8 cellular contexts compared by ENCODE assay signal in genomic region chr5:76790632-76791290, GRCh38. TPM values are rescaled to one million over a fixed set of nuclear protein-coding genes. Genes with fewer than 3 reads are reported as not detected.
DNase-seq lines count a peak whose midpoint lies in the region; ATAC-seq and TF ChIP-seq lines count a peak whose summit lies in the region.

No MANE protein-coding gene starts in this region.

- ATAC-seq in HCT116 (peak; percentile 76), GM21737 (IDR thresholded peaks at IDR 0.05; ENCODE audit: unreplicated experiment) (no peak)

- peak; percentile 95 for DNase-seq in HCT116 (ENCODE audit: low read depth, low spot score)
- DNase-seq in esophagus squamous epithelium (lab: John Stamatoyannopoulos, UW) = no peak
- peak; percentile 34 for DNase-seq in retina
- DNase-seq in DMS79 (lab: John Stamatoyannopoulos, UW) = no peak
- DNase-seq in HAP-1 (ENCODE audit: low spot score in 2 of 2) = no peak
- no peak for DNase-seq in iPS-NIHi11 (ENCODE audit: low spot score)

- peak overlapping the region; percentile 70 for H3K27ac Mint-ChIP-seq in T-helper 1 cell treated with Interleukin-12 subunit alpha and Interleukin-12 subunit beta and Interleukin-4 antibody, amounts not matched to agents 30 μg/mL and 1 μg/mL, for 36 hours

- H3K9me3 Mint-ChIP-seq in T-helper 1 cell treated with Interleukin-12 subunit alpha and Interleukin-12 subunit beta and Interleukin-4 antibody, amounts not matched to agents 30 μg/mL and 1 μg/mL, for 36 hours = no peaks in the 10 kb centered on the region

- peaks cover 19% of the 10 kb centered on the region for H3K4me1 Mint-ChIP-seq in T-helper 1 cell treated with Interleukin-12 subunit alpha and Interleukin-12 subunit beta and Interleukin-4 antibody, amounts not matched to agents 30 μg/mL and 1 μg/mL, for 36 hours (ENCODE audit: low read depth)

- H3K36me3 ChIP-seq in HCT116 (ENCODE audit: control insufficient read depth in 1 of 2, insufficient read depth in 2 of 2, low read length in 2 of 2) = no peaks in the 10 kb centered on the region
- no peaks in the 10 kb centered on the region for H3K36me3 ChIP-seq in esophagus squamous epithelium
- H3K36me3 ChIP-seq in HAP-1 (replicated peaks) = no peaks in the 10 kb centered on the region

- H4K20me1 ChIP-seq in HCT116 (ENCODE audit: insufficient read depth) = no peaks in the 10 kb centered on the region

- H3K27ac ChIP-seq in HCT116 (ENCODE audit: low read depth, low read length) = peak overlapping the region; percentile 79
- peak overlapping the region; percentile 35 to 82 (median 76) for H3K27ac ChIP-seq in esophagus squamous epithelium

- H3K79me2 ChIP-seq in HCT116 (ENCODE audit: insufficient read depth, low read length) = no peaks in the 10 kb centered on the region

- WGBS in esophagus squamous epithelium, 2 donors = 6 to 20% methylated on average over 3 of the region's 3 CpGs

- peak; percentile 32; the same call in 1 of the 2 replicates for TF ChIP-seq RAD21 in HCT116 (IDR thresholded peaks at IDR 0.05; ENCODE audit: low read depth)

- no peaks in the 10 kb centered on the region for H3K27me3 ChIP-seq in HCT116 (ENCODE audit: insufficient read depth, low read length)
- no peaks in the 10 kb centered on the region for H3K27me3 ChIP-seq in esophagus squamous epithelium
- H3K27me3 ChIP-seq in HAP-1 (ENCODE audit: low read depth) = no peaks in the 10 kb centered on the region

- intact Hi-C loops in HCT116 (cut with micrococcal nuclease) = no loop called here
- intact Hi-C loops in esophagus squamous epithelium (cut with DNase I) = no loop called here

- no peaks in the 10 kb centered on the region for H3K27me3 Mint-ChIP-seq in T-helper 1 cell treated with Interleukin-12 subunit alpha and Interleukin-12 subunit beta and Interleukin-4 antibody, amounts not matched to agents 30 μg/mL and 1 μg/mL, for 36 hours (ENCODE audit: low read depth)

- H3K9me3 ChIP-seq in HCT116 (ENCODE audit: control insufficient read depth in 1 of 2, insufficient read depth in 1 of 2, low read depth in 1 of 2, low read length in 2 of 2) (peaks cover 0 to 3% of the 10 kb centered on the region in 2 experiments; a peak in 1 of 4 replicates), esophagus squamous epithelium (no peaks in the 10 kb centered on the region), HAP-1 (peaks cover 8% of the 10 kb centered on the region)

- POLR2A ChIA-PET in HCT116 (lab: Charles Lee) = interaction anchor here (1.5 to 3.1 kb wide), 4 partner anchors 10 to 28 kb away, joined by 3 to 28 read pairs (median 14); partner anchors contain the start of gene F2RL1

- RAD21 ChIA-PET in HCT116 (lab: Charles Lee; ENCODE audit: low non-redundant PET in 1 of 2, low total read pairs in 2 of 2, uncharacterized antibody in 2 of 2, unreplicated experiment in 2 of 2) = no interaction called here

- peak overlapping the region; percentile 67 for H3K4me2 ChIP-seq in HCT116 (ENCODE audit: low read length)

- peak overlapping the region; percentile 5 for H2AFZ ChIP-seq in HCT116 (ENCODE audit: low read depth, low read length, poor library complexity, severe bottlenecking)

- no peak overlapping the region for H3K4me3 Mint-ChIP-seq in T-helper 1 cell treated with Interleukin-12 subunit alpha and Interleukin-12 subunit beta and Interleukin-4 antibody, amounts not matched to agents 30 μg/mL and 1 μg/mL, for 36 hours

- in situ Hi-C loops in HAP-1 (cut with MboI; ENCODE audit: low sequenced_read_pairs) = no loop called here

- TF ChIP-seq CTCF in HCT116 (IDR thresholded peaks at IDR 0.05 in 2 of 3, conservative IDR thresholded peaks at IDR 0.05 in 1 of 3; ENCODE audit: borderline replicate concordance in 1 of 3, insufficient read depth in 1 of 3, low read depth in 2 of 3, low read length in 2 of 3) = no peak
- TF ChIP-seq CTCF in esophagus squamous epithelium (IDR thresholded peaks at IDR 0.05) = no peak

- TSS peak; percentile 93 for BruUV-seq in HCT116 (replicated peaks; lab: Mats Ljungman, UMichigan)

- no peaks in the 10 kb centered on the region for H3K9me2 ChIP-seq in HCT116 (ENCODE audit: insufficient read depth)

- TF ChIP-seq POLR2A in HCT116 (IDR thresholded peaks at IDR 0.05; ENCODE audit: borderline replicate concordance, extremely low read depth, insufficient read depth, insufficient read length) = no peak
- no peak for TF ChIP-seq POLR2A in esophagus squamous epithelium (IDR thresholded peaks at IDR 0.05)

- H3K4me1 ChIP-seq in HCT116 (ENCODE audit: control insufficient read depth in 1 of 2, insufficient read depth in 2 of 2, low read length in 2 of 2) = peaks cover 46 to 75% of the 10 kb centered on the region in 2 experiments
- peaks cover 5 to 51% (median 17%) of the 10 kb centered on the region in 3 donors for H3K4me1 ChIP-seq in esophagus squamous epithelium
- H3K4me1 ChIP-seq in HAP-1 = peaks cover 13% of the 10 kb centered on the region

- H3K9ac ChIP-seq in HCT116 (ENCODE audit: low read length) = peak overlapping the region; percentile 61

- H3K4me3 ChIP-seq in HCT116 (replicated peaks in 1 of 2; ENCODE audit: low read depth in 1 of 2, low read length in 2 of 2) (peak overlapping the region in 1 of 2 experiments; percentile 12; a peak in 1 of 4 replicates), esophagus squamous epithelium (no peak overlapping the region), HAP-1 (no peak overlapping the region)

- CTCF ChIA-PET in HCT116 (lab: Charles Lee) = interaction anchor here (0.7 to 2.1 kb wide), 7 partner anchors 12 to 226 kb away, joined by 3 to 8 read pairs (median 3); no protein-coding TSS in a partner anchor

- H3K36me3 Mint-ChIP-seq in T-helper 1 cell treated with Interleukin-12 subunit alpha and Interleukin-12 subunit beta and Interleukin-4 antibody, amounts not matched to agents 30 μg/mL and 1 μg/mL, for 36 hours (ENCODE audit: low read depth) = peaks cover 2% of the 10 kb centered on the region

TF ChIP-seq in HCT116, 20 proteins besides CTCF, POLR2A, EP300 and RAD21 (continues in another document):
- TF ChIP-seq ZBTB33 (IDR thresholded peaks at IDR 0.05; ENCODE audit: extremely low read depth, insufficient replicate concordance, low read length) (no peak), EGR1 (IDR thresholded peaks at IDR 0.05; ENCODE audit: low read depth) (peak; percentile 67), TCF7L2 (IDR thresholded peaks at IDR 0.05; ENCODE audit: borderline replicate concordance, extremely low read depth, insufficient read depth, insufficient read length) (peak; percentile 47), ATF3 (IDR thresholded peaks at IDR 0.05) (no peak), EZH2phosphoT487 (IDR thresholded peaks at IDR 0.05; ENCODE audit: borderline replicate concordance) (no peak), REST (IDR thresholded peaks at IDR 0.05; ENCODE audit: low read depth) (no peak), POLR2AphosphoS5 (IDR thresholded peaks at IDR 0.05; ENCODE audit: low read depth, low read length) (peak; percentile 68), SP1 (IDR thresholded peaks at IDR 0.05; ENCODE audit: low read depth) (peak; percentile 95), ZNF274 (IDR thresholded peaks at IDR 0.05; ENCODE audit: low read depth, low read length) (no peak), JUND (IDR thresholded peaks at IDR 0.05) (peak; percentile 96), ELF1 (IDR thresholded peaks at IDR 0.05; ENCODE audit: borderline replicate concordance, low read depth) (no peak; the same call in 1 of the 2 replicates)

RNA-seq across cellular contexts. Expression of gene F2RL1, which starts 28.1 kb away (rescaled TPM):
- total RNA-seq in HCT116 (2021; ENCODE audit: unreplicated experiment) (119 TPM), esophagus squamous epithelium (10 to 100 TPM in 2 of 4 donors, 1 to 10 TPM in 2; 9.0 to 15.8 (median 11.8) TPM)
- polyA plus RNA-seq in HCT116 (2012) = 125 and 128 TPM in 2 replicates

RNA-seq across cellular contexts. Expression of gene S100Z, which starts 59.1 kb away (rescaled TPM):
- not detected for total RNA-seq in HCT116 (2021; ENCODE audit: unreplicated experiment)
- polyA plus RNA-seq in HCT116 (2012) = not detected in 2 replicates
- total RNA-seq in esophagus squamous epithelium = under 1 TPM in 1 of 4 donors, not detected in 3; 0.53 TPM

Comparison
In these comparisons a context has a peak if more than half of its experiments do, and no peak if none do; other contexts are left out.
1. DNase-seq: peak in HCT116 (single experiment) and retina (single experiment); none in esophagus squamous epithelium (single experiment), DMS79 (single experiment), HAP-1 (0 of 2) and iPS-NIHi11 (single experiment).